In the genomic region with DNA sequence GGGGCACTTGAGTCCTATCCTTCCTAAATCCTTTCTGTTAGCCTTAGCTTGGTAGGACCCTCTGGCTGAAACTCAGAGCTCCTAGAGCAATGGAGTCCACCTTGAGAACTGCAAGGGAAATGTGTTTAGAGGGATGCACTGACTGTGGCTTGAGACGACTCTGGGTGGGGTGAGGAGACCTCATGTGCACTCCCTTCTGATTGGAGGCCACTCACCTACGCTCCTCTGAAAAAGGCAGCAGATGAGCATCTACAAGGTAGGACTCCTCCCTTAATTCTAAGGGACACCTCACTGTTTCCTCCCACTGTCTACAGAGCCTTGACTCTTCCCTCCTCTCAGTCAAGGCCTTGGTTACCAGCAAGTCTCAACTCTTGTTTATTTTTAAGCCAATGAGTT, we compare ENCODE assay signal across 11 cellular contexts. TPM values are rescaled to one million over a fixed set of nuclear protein-coding genes. Genes with fewer than 3 reads are reported as not detected.
A peak's percentile ranks its signal among the peaks of the same experiment; 100 is the strongest.
DNase-seq lines count a peak whose midpoint lies in the region; ATAC-seq and TF ChIP-seq lines count a peak whose summit lies in the region.
"Had no signal": no experiment of that assay in that cellular context is flagged by ENCODE, and none has a peak within 500 bp of the region (broad histone marks: within the 10 kb centered on the region; RNA-seq: fewer than 3 reads in every experiment).

No MANE protein-coding gene starts in this region.

- no peaks in the 10 kb centered on the region for H3K27me3 Mint-ChIP-seq in activated CD4-positive, alpha-beta T cell treated with anti-CD3 and anti-CD28 coated beads, Interleukin-2, amount 10 ng/mL, durations not matched to agents 7 days and 5 days
- H3K27me3 Mint-ChIP-seq in activated naive CD8-positive, alpha-beta T cell treated with anti-CD3 and anti-CD28 coated beads, Interleukin-2, amount 10 ng/mL, durations not matched to agents 7 days and 5 days: no peaks in the 10 kb centered on the region
- peaks cover 8 to 18% (median 10%) of the 10 kb centered on the region in 3 donors for H3K27me3 Mint-ChIP-seq in immature natural killer cell (ENCODE audit: low read depth in 3 of 3)

- no peaks in the 10 kb centered on the region for H3K36me3 ChIP-seq in thoracic aorta

- CTCF ChIA-PET in activated CD4-positive, alpha-beta T cell treated with anti-CD3 and anti-CD28 coated beads, Interleukin-2, amount 10 ng/mL, durations not matched to agents 7 days and 5 days (lab: Charles Lee): interaction anchor here (0.7 to 1.6 kb wide), 5 partner anchors 10 to 177 kb away, joined by 3 to 8 read pairs (median 4); a partner anchor contains a TSS

- peaks cover 24 to 41% of the 10 kb centered on the region in 2 donors for H3K4me1 ChIP-seq in thoracic aorta (ENCODE audit: control insufficient read depth in 1 of 2, low read depth in 2 of 2)

- DNase-seq in activated CD4-positive, alpha-beta T cell treated with anti-CD3 and anti-CD28 coated beads, Interleukin-2, amount 10 ng/mL, durations not matched to agents 7 days and 5 days: no peak
- no peak for DNase-seq in activated CD4-positive, alpha-beta T cell treated with anti-CD3 and anti-CD28 coated beads, Interleukin-2, amount 50 U/mL, for 4 hours
- no peak for DNase-seq in activated naive CD8-positive, alpha-beta T cell treated with anti-CD3 and anti-CD28 coated beads, Interleukin-2, amount 10 ng/mL, durations not matched to agents 7 days and 5 days
- no peak for DNase-seq in immature natural killer cell
- DNase-seq in thoracic aorta (ENCODE audit: low spot score): no peak
- no peak for DNase-seq in COLO829 (ENCODE audit: low spot score)
- no peak for DNase-seq in SIG-M5 treated with dmso at 0.1 percent for 504 hours (lab: John Stamatoyannopoulos, UW; ENCODE audit: unreplicated experiment)
- no peak for DNase-seq in OCI-M2 (lab: John Stamatoyannopoulos, UW; ENCODE audit: unreplicated experiment)
- DNase-seq: effector CD4-positive, alpha-beta T cell; NCI-H1436 treated with DMSO at 0.1 percent for 48 hours; T1000 had no signal

- no peaks in the 10 kb centered on the region for H3K9me3 Mint-ChIP-seq in activated CD4-positive, alpha-beta T cell treated with anti-CD3 and anti-CD28 coated beads, Interleukin-2, amount 10 ng/mL, durations not matched to agents 7 days and 5 days
- no peaks in the 10 kb centered on the region for H3K9me3 Mint-ChIP-seq in activated naive CD8-positive, alpha-beta T cell treated with anti-CD3 and anti-CD28 coated beads, Interleukin-2, amount 10 ng/mL, durations not matched to agents 7 days and 5 days
- no peaks in the 10 kb centered on the region for H3K9me3 Mint-ChIP-seq in immature natural killer cell

- H3K27ac Mint-ChIP-seq in activated CD4-positive, alpha-beta T cell treated with anti-CD3 and anti-CD28 coated beads, Interleukin-2, amount 10 ng/mL, durations not matched to agents 7 days and 5 days: peak overlapping the region; percentile 32
- H3K27ac Mint-ChIP-seq in activated naive CD8-positive, alpha-beta T cell treated with anti-CD3 and anti-CD28 coated beads, Interleukin-2, amount 10 ng/mL, durations not matched to agents 7 days and 5 days: peak overlapping the region; percentile 90
- H3K27ac Mint-ChIP-seq in immature natural killer cell: peak overlapping the region; percentile 31 to 92 (median 84)

- peak overlapping the region; percentile 87 for H3K4me3 ChIP-seq in thoracic aorta

- peak overlapping the region; percentile 89 for H3K4me3 Mint-ChIP-seq in activated CD4-positive, alpha-beta T cell treated with anti-CD3 and anti-CD28 coated beads, Interleukin-2, amount 10 ng/mL, durations not matched to agents 7 days and 5 days
- H3K4me3 Mint-ChIP-seq in activated naive CD8-positive, alpha-beta T cell treated with anti-CD3 and anti-CD28 coated beads, Interleukin-2, amount 10 ng/mL, durations not matched to agents 7 days and 5 days: peak overlapping the region; percentile 84
- peak overlapping the region; percentile 86 to 95 (median 90) for H3K4me3 Mint-ChIP-seq in immature natural killer cell

- H3K27me3 ChIP-seq in thoracic aorta (replicated peaks; ENCODE audit: insufficient read depth): no peaks in the 10 kb centered on the region

- no peaks in the 10 kb centered on the region for H3K9me3 ChIP-seq in thoracic aorta

- POLR2A ChIA-PET in activated CD4-positive, alpha-beta T cell treated with anti-CD3 and anti-CD28 coated beads, Interleukin-2, amount 10 ng/mL, durations not matched to agents 7 days and 5 days (lab: Charles Lee): no interaction called here
- POLR2A ChIA-PET in activated naive CD8-positive, alpha-beta T cell treated with anti-CD3 and anti-CD28 coated beads, Interleukin-2, amount 10 ng/mL, durations not matched to agents 7 days and 5 days (lab: Charles Lee): interaction anchor here (1.1 to 4.8 kb wide), 3 partner anchors 10 to 57 kb away, joined by 3 to 27 read pairs (median 4); a partner anchor contains a TSS

- peaks cover 55% of the 10 kb centered on the region for H3K4me1 Mint-ChIP-seq in activated CD4-positive, alpha-beta T cell treated with anti-CD3 and anti-CD28 coated beads, Interleukin-2, amount 10 ng/mL, durations not matched to agents 7 days and 5 days
- peaks cover 32% of the 10 kb centered on the region for H3K4me1 Mint-ChIP-seq in activated naive CD8-positive, alpha-beta T cell treated with anti-CD3 and anti-CD28 coated beads, Interleukin-2, amount 10 ng/mL, durations not matched to agents 7 days and 5 days
- peaks cover 49% of the 10 kb centered on the region in 2 donors for H3K4me1 Mint-ChIP-seq in immature natural killer cell

- TF ChIP-seq CTCF in thoracic aorta (IDR thresholded peaks at IDR 0.05): no peak

- no peaks in the 10 kb centered on the region for H3K36me3 Mint-ChIP-seq in activated CD4-positive, alpha-beta T cell treated with anti-CD3 and anti-CD28 coated beads, Interleukin-2, amount 10 ng/mL, durations not matched to agents 7 days and 5 days (ENCODE audit: low read depth)
- peaks cover 3% of the 10 kb centered on the region for H3K36me3 Mint-ChIP-seq in activated naive CD8-positive, alpha-beta T cell treated with anti-CD3 and anti-CD28 coated beads, Interleukin-2, amount 10 ng/mL, durations not matched to agents 7 days and 5 days
- no peaks in the 10 kb centered on the region for H3K36me3 Mint-ChIP-seq in immature natural killer cell

- no peak for ATAC-seq in activated naive CD8-positive, alpha-beta T cell treated with anti-CD3 and anti-CD28 coated beads, Interleukin-2, amount 10 ng/mL, durations not matched to agents 7 days and 5 days (ENCODE audit: low read depth)
- no peak for ATAC-seq in thoracic aorta (ENCODE audit: insufficient number of reproducible peaks, low FRiP score, low read depth)

- H3K27ac ChIP-seq in thoracic aorta: peak overlapping the region in 1 of 2 donors; percentile 7

RNA-seq across cellular contexts. Expression of a gene that starts 1.0 kb away (rescaled TPM):
- 10 to 100 TPM; 26.0 to 26.1 TPM for total RNA-seq in activated CD4-positive, alpha-beta T cell treated with anti-CD3 and anti-CD28 coated beads, Interleukin-2, amount 10 ng/mL, durations not matched to agents 7 days and 5 days
- total RNA-seq in activated naive CD8-positive, alpha-beta T cell treated with anti-CD3 and anti-CD28 coated beads, Interleukin-2, amount 10 ng/mL, durations not matched to agents 7 days and 5 days: 10 to 100 TPM; 24.6 to 30.0 TPM
- 1 to 10 TPM in 2 of 3 donors, not detected in 1; 1.2 to 2.7 TPM for polyA plus RNA-seq in immature natural killer cell
- total RNA-seq in thoracic aorta: 10 to 100 TPM; 27.9 to 36.8 TPM

RNA-seq across cellular contexts. Expression of a gene that starts 2.9 kb away (rescaled TPM):
- total RNA-seq in activated CD4-positive, alpha-beta T cell treated with anti-CD3 and anti-CD28 coated beads, Interleukin-2, amount 10 ng/mL, durations not matched to agents 7 days and 5 days: 10 to 100 TPM; 32.6 to 35.9 TPM
- 10 to 100 TPM; 32.3 to 34.9 TPM for total RNA-seq in activated naive CD8-positive, alpha-beta T cell treated with anti-CD3 and anti-CD28 coated beads, Interleukin-2, amount 10 ng/mL, durations not matched to agents 7 days and 5 days
- 10 to 100 TPM; 11.5 to 28.9 (median 28.8) TPM for polyA plus RNA-seq in immature natural killer cell
- total RNA-seq in thoracic aorta: 10 to 100 TPM; 14.2 to 27.7 TPM

RNA-seq across cellular contexts. Expression of a gene that starts 9.1 kb away (rescaled TPM):
- not detected for total RNA-seq in activated CD4-positive, alpha-beta T cell treated with anti-CD3 and anti-CD28 coated beads, Interleukin-2, amount 10 ng/mL, durations not matched to agents 7 days and 5 days
- total RNA-seq in activated naive CD8-positive, alpha-beta T cell treated with anti-CD3 and anti-CD28 coated beads, Interleukin-2, amount 10 ng/mL, durations not matched to agents 7 days and 5 days: not detected
- not detected for polyA plus RNA-seq in immature natural killer cell
- total RNA-seq in thoracic aorta: 1 to 10 TPM in 1 of 2 donors, not detected in 1; 9.1 TPM

RNA-seq across cellular contexts. Expression of a gene that starts 46.3 kb away (rescaled TPM):
- 100 to 1,000 TPM; 882 to 943 TPM for total RNA-seq in activated CD4-positive, alpha-beta T cell treated with anti-CD3 and anti-CD28 coated beads, Interleukin-2, amount 10 ng/mL, durations not matched to agents 7 days and 5 days
- total RNA-seq in activated naive CD8-positive, alpha-beta T cell treated with anti-CD3 and anti-CD28 coated beads, Interleukin-2, amount 10 ng/mL, durations not matched to agents 7 days and 5 days: 100 to 1,000 TPM; 824 to 837 TPM
- 100 to 1,000 TPM in 1 of 3 donors, 10 to 100 TPM in 2; 79.2 to 102 (median 92.2) TPM for polyA plus RNA-seq in immature natural killer cell
- 100 to 1,000 TPM; 326 to 466 TPM for total RNA-seq in thoracic aorta

RNA-seq across cellular contexts. Expression of a gene that starts 56.7 kb away (rescaled TPM):
- total RNA-seq in activated CD4-positive, alpha-beta T cell treated with anti-CD3 and anti-CD28 coated beads, Interleukin-2, amount 10 ng/mL, durations not matched to agents 7 days and 5 days: 100 to 1,000 TPM; 223 to 229 TPM
- 100 to 1,000 TPM; 218 to 231 TPM for total RNA-seq in activated naive CD8-positive, alpha-beta T cell treated with anti-CD3 and anti-CD28 coated beads, Interleukin-2, amount 10 ng/mL, durations not matched to agents 7 days and 5 days
- 1,000 to 10,000 TPM in 1 of 3 donors, 100 to 1,000 TPM in 2; 527 to 1,019 (median 714) TPM for polyA plus RNA-seq in immature natural killer cell
- 10 to 100 TPM; 53.6 to 86.2 TPM for total RNA-seq in thoracic aorta

Comparison
In these comparisons a context has a peak if more than half of its experiments do, and no peak if none do; other contexts are left out.
1. H3K27ac Mint-ChIP-seq: peak in every context shown above with its lines; median percentile 90 in activated naive CD8-positive, alpha-beta T cell treated with anti-CD3 and anti-CD28 coated beads, Interleukin-2, amount 10 ng/mL, durations not matched to agents 7 days and 5 days; 84 in immature natural killer cell; 32 in activated CD4-positive, alpha-beta T cell treated with anti-CD3 and anti-CD28 coated beads, Interleukin-2, amount 10 ng/mL, durations not matched to agents 7 days and 5 days.